Comparison of ENCODE assay signal across 1 cellular context in genomic region chr15:68400066-68400456, GRCh38.
TF ChIP-seq lines count a peak whose summit lies in the region.

No MANE protein-coding gene starts in this region.

TF ChIP-seq in HepG2, 621 proteins besides CTCF, POLR2A, EP300 and RAD21 (continued from another document):
- TF ChIP-seq PRDM4 (CRISPR knock-in tag; IDR thresholded peaks at IDR 0.05; ENCODE audit: borderline replicate concordance) (no peak), NFATC3 (CRISPR knock-in tag; IDR thresholded peaks at IDR 0.05) (no peak), HOXD1 (CRISPR knock-in tag; IDR thresholded peaks at IDR 0.05) (no peak), NR2F6 (IDR thresholded peaks at IDR 0.05) (0 out of 2 replicates have a peak, but pooled peaks have one; percentile 11), NR2F6 (CRISPR knock-in tag; IDR thresholded peaks at IDR 0.05) (no peak), NFE2L2 (IDR thresholded peaks at IDR 0.05; ENCODE audit: low read length) (peak; percentile 57), TOPORS (CRISPR knock-in tag; IDR thresholded peaks at IDR 0.05) (no peak), RARA (CRISPR knock-in tag; IDR thresholded peaks at IDR 0.05) (peak; percentile 27; the same call in 1 of the 2 replicates)
